Comparison of ENCODE assay signal across 1 cellular context in the genomic region with DNA sequence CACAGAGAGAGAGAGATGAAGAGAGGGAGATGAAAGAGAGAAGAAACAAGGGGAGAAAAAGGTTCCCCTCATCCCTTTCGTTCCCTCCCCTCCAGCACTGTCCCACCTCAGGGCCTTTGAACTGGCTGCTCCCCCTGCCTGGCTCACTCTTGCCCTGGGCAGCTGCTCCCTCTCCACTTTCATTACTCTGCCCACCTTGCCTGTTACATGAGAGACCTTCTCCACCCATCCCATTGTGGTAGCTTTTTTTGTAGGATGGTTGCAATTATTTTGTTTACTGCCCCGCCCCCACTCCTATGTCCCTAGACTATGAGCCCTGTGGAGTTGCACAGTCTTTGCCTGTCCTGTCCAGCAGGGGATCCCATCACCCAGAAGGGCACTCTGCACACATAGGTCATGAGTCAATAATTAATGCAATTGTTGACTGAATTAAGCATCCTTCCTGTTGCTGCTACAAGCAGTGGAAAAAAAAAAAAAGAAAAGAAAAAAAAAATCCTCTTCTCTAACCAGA.
TF ChIP-seq lines count a peak whose summit lies in the region.

No MANE protein-coding gene starts in this region.

TF ChIP-seq in HCT116, 20 proteins besides CTCF, POLR2A, EP300 and RAD21:
- no peak for TF ChIP-seq TCF7L2 (IDR thresholded peaks at IDR 0.05; ENCODE audit: borderline replicate concordance, extremely low read depth, insufficient read depth, insufficient read length)
- TF ChIP-seq SIN3A (IDR thresholded peaks at IDR 0.05; ENCODE audit: low read depth): no peak
- no peak for TF ChIP-seq JUND (IDR thresholded peaks at IDR 0.05)
- TF ChIP-seq, protein P1, sequence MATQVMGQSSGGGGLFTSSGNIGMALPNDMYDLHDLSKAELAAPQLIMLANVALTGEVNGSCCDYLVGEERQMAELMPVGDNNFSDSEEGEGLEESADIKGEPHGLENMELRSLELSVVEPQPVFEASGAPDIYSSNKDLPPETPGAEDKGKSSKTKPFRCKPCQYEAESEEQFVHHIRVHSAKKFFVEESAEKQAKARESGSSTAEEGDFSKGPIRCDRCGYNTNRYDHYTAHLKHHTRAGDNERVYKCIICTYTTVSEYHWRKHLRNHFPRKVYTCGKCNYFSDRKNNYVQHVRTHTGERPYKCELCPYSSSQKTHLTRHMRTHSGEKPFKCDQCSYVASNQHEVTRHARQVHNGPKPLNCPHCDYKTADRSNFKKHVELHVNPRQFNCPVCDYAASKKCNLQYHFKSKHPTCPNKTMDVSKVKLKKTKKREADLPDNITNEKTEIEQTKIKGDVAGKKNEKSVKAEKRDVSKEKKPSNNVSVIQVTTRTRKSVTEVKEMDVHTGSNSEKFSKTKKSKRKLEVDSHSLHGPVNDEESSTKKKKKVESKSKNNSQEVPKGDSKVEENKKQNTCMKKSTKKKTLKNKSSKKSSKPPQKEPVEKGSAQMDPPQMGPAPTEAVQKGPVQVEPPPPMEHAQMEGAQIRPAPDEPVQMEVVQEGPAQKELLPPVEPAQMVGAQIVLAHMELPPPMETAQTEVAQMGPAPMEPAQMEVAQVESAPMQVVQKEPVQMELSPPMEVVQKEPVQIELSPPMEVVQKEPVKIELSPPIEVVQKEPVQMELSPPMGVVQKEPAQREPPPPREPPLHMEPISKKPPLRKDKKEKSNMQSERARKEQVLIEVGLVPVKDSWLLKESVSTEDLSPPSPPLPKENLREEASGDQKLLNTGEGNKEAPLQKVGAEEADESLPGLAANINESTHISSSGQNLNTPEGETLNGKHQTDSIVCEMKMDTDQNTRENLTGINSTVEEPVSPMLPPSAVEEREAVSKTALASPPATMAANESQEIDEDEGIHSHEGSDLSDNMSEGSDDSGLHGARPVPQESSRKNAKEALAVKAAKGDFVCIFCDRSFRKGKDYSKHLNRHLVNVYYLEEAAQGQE (IDR thresholded peaks at IDR 0.05; ENCODE audit: low read depth): no peak
- TF ChIP-seq FOSL1 (IDR thresholded peaks at IDR 0.05; ENCODE audit: low read depth): no peak
- no peak for TF ChIP-seq ZFX (IDR thresholded peaks at IDR 0.05)
- TF ChIP-seq, protein P2, sequence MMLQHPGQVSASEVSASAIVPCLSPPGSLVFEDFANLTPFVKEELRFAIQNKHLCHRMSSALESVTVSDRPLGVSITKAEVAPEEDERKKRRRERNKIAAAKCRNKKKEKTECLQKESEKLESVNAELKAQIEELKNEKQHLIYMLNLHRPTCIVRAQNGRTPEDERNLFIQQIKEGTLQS (IDR thresholded peaks at IDR 0.05): no peak
- no peak for TF ChIP-seq SRF (IDR thresholded peaks at IDR 0.05; ENCODE audit: low read depth)
- TF ChIP-seq EZH2 (IDR thresholded peaks at IDR 0.05): no peak
- TF ChIP-seq, protein P3, sequence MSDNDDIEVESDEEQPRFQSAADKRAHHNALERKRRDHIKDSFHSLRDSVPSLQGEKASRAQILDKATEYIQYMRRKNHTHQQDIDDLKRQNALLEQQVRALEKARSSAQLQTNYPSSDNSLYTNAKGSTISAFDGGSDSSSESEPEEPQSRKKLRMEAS (IDR thresholded peaks at IDR 0.05): no peak
- TF ChIP-seq, protein P4, sequence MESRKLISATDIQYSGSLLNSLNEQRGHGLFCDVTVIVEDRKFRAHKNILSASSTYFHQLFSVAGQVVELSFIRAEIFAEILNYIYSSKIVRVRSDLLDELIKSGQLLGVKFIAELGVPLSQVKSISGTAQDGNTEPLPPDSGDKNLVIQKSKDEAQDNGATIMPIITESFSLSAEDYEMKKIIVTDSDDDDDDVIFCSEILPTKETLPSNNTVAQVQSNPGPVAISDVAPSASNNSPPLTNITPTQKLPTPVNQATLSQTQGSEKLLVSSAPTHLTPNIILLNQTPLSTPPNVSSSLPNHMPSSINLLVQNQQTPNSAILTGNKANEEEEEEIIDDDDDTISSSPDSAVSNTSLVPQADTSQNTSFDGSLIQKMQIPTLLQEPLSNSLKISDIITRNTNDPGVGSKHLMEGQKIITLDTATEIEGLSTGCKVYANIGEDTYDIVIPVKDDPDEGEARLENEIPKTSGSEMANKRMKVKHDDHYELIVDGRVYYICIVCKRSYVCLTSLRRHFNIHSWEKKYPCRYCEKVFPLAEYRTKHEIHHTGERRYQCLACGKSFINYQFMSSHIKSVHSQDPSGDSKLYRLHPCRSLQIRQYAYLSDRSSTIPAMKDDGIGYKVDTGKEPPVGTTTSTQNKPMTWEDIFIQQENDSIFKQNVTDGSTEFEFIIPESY (IDR thresholded peaks at IDR 0.05; ENCODE audit: extremely low read depth, insufficient replicate concordance, low read length): no peak
- no peak for TF ChIP-seq EZH2phosphoT487 (IDR thresholded peaks at IDR 0.05; ENCODE audit: borderline replicate concordance)
- no peak for TF ChIP-seq CEBPB (IDR thresholded peaks at IDR 0.05; ENCODE audit: low read depth)
- no peak for TF ChIP-seq YY1 (IDR thresholded peaks at IDR 0.05; ENCODE audit: extremely low read depth, insufficient replicate concordance, low read depth, low read length)
- no peak for TF ChIP-seq EGR1 (IDR thresholded peaks at IDR 0.05; ENCODE audit: low read depth)
- TF ChIP-seq SP1 (IDR thresholded peaks at IDR 0.05; ENCODE audit: low read depth): no peak
- no peak for TF ChIP-seq ZNF274 (IDR thresholded peaks at IDR 0.05; ENCODE audit: low read depth, low read length)
- no peak for TF ChIP-seq POLR2AphosphoS5 (IDR thresholded peaks at IDR 0.05; ENCODE audit: low read depth, low read length)
- no peak for TF ChIP-seq CBX3 (IDR thresholded peaks at IDR 0.05; ENCODE audit: low read depth)
